In the genomic region with DNA sequence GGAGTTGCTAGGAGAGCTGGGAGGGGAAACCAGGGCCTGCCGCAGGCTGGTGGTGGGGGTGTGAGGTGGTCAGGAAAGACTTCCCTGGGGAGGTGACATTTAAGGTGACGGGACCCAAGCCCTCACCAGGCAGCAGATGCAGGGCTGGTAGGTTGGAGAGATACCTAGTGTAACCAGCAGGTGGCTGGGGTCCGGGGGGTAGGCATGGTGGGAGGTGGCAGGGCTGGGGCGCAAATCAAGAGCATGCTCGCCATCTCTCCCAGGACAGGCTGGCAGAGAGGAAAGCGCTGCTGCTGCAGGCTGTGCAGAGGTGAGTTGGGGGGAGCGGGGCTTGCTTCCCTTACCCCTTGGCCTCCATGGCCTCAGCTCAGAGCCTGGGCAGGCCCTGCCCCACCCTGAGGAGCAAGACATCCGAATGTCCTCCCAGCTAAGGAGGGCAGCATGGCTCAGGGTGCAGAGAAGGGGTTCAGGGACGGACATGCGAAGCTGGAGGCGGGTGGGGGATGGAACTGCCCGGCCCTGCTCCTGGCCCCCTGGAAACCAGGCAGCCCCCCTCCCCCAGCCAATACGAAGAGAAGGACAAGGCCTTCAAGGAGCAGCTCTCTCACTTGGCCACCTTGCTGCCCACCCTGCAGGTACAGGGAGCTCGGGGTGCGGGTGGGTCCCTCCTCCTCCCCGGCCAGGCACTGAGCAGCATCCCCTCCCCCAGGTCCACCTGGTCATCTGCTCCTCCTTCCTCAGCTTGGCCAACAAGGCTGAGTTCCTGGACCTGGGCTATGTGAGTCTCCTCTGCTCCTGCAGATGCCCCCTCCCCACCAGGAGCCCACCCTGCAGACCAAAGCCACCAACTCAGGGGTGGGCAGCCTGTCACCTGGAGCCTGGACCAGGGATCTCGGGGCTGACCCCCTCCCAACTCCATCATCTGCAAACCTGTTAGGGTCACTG, we compare ENCODE assay signal across 1 cellular context.
A peak's percentile ranks its signal among the peaks of the same experiment; 100 is the strongest.
TF ChIP-seq lines count a peak whose summit lies in the region.

No MANE protein-coding gene starts in this region.

TF ChIP-seq in GM12878, 131 proteins besides CTCF, POLR2A, EP300 and RAD21:
- TF ChIP-seq NRF1 (conservative IDR thresholded peaks at IDR 0.05; ENCODE audit: low read depth, low read length) (no peak), MYC (IDR thresholded peaks at IDR 0.05; ENCODE audit: insufficient read depth, insufficient read length, insufficient replicate concordance, low read length, severe bottlenecking) (peak; percentile 5), HDGF (IDR thresholded peaks at IDR 0.05) (peak; percentile 11; the same call in 1 of the 2 replicates)
- TF ChIP-seq, protein P1, sequence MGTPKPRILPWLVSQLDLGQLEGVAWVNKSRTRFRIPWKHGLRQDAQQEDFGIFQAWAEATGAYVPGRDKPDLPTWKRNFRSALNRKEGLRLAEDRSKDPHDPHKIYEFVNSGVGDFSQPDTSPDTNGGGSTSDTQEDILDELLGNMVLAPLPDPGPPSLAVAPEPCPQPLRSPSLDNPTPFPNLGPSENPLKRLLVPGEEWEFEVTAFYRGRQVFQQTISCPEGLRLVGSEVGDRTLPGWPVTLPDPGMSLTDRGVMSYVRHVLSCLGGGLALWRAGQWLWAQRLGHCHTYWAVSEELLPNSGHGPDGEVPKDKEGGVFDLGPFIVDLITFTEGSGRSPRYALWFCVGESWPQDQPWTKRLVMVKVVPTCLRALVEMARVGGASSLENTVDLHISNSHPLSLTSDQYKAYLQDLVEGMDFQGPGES (IDR thresholded peaks at IDR 0.05): no peak
